1 cellular context compared by ENCODE assay signal in the genomic region with DNA sequence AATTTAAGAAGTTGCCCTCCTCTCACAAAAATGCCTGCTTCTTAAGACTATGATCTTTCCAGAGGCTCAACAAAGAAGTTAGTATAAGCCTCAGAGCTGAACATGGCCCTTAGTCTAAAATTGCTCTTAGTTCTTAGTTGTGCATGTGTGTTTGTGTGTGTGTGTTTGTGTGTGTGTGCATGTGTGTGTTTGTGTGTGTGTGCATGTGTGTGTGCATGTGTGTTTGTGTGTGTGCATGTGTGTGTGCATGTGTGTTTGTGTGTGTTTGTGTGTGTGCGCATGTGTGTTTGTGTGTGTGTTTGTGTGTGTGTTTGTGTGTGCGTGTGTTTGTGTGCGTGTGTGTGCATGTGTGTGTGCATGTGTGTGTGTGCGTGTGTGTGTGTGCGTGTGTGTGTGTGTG.
TF ChIP-seq lines count a peak whose summit lies in the region.

No MANE protein-coding gene starts in this region.

TF ChIP-seq in HepG2, 621 proteins besides CTCF, POLR2A, EP300 and RAD21 (continued from another document):
- TF ChIP-seq TRAFD1 (CRISPR knock-in tag; IDR thresholded peaks at IDR 0.05; ENCODE audit: borderline replicate concordance): no peak
- no peak for TF ChIP-seq JUNB (CRISPR knock-in tag; IDR thresholded peaks at IDR 0.05; ENCODE audit: borderline replicate concordance)
- no peak for TF ChIP-seq ZNF530 (CRISPR knock-in tag; IDR thresholded peaks at IDR 0.05; ENCODE audit: low read depth)
- TF ChIP-seq MLX (CRISPR knock-in tag; IDR thresholded peaks at IDR 0.05): no peak
- no peak for TF ChIP-seq ZMYM4 (CRISPR knock-in tag; IDR thresholded peaks at IDR 0.05)
TF ChIP-seq in HepG2: peak in this region for 2.
